ENCODE assay signal across 1 cellular context in genomic region chr20:40687384-40688128, GRCh38.
TF ChIP-seq lines count a peak whose summit lies in the region.

No MANE protein-coding gene starts in this region.

TF ChIP-seq in HepG2, 621 proteins besides CTCF, POLR2A, EP300 and RAD21 (continued from another document and continues in another):
- TF ChIP-seq LRRFIP1 (CRISPR knock-in tag; conservative IDR thresholded peaks at IDR 0.05) (no peak), HOXA5 (CRISPR knock-in tag; IDR thresholded peaks at IDR 0.05) (no peak), HNF1A (IDR thresholded peaks at IDR 0.05; ENCODE audit: low read depth) (no peak), HNF1A (CRISPR knock-in tag; IDR thresholded peaks at IDR 0.05; ENCODE audit: borderline replicate concordance) (no peak), ZFP1 (CRISPR knock-in tag; IDR thresholded peaks at IDR 0.05) (no peak), ZUFSP (CRISPR knock-in tag; IDR thresholded peaks at IDR 0.05; ENCODE audit: borderline replicate concordance) (no peak), RFX1 (IDR thresholded peaks at IDR 0.05) (no peak), ZNF451 (CRISPR knock-in tag; IDR thresholded peaks at IDR 0.05) (no peak; the same call in 1 of the 2 replicates), REST (IDR thresholded peaks at IDR 0.05; ENCODE audit: borderline replicate concordance in 1 of 2, low read depth in 1 of 2, low read length in 2 of 2) (no peak), ZNF547 (CRISPR knock-in tag; IDR thresholded peaks at IDR 0.05) (no peak), HCFC1 (IDR thresholded peaks at IDR 0.05; ENCODE audit: low read depth, low read length) (no peak), RXRB (CRISPR knock-in tag; IDR thresholded peaks at IDR 0.05; ENCODE audit: borderline replicate concordance) (no peak), ZNF234 (CRISPR knock-in tag; conservative IDR thresholded peaks at IDR 0.05) (no peak), GMEB2 (CRISPR knock-in tag; IDR thresholded peaks at IDR 0.05; ENCODE audit: low read depth) (no peak), ZNF713 (CRISPR knock-in tag; IDR thresholded peaks at IDR 0.05) (no peak), ZBTB26 (CRISPR knock-in tag; IDR thresholded peaks at IDR 0.05; ENCODE audit: borderline replicate concordance) (no peak), ATF5 (CRISPR knock-in tag; IDR thresholded peaks at IDR 0.05; ENCODE audit: low read depth) (no peak), ZBTB20 (CRISPR knock-in tag; IDR thresholded peaks at IDR 0.05; ENCODE audit: borderline replicate concordance, low read depth) (no peak), ZNF136 (CRISPR knock-in tag; IDR thresholded peaks at IDR 0.05; ENCODE audit: low read depth) (no peak), BATF2 (CRISPR knock-in tag; IDR thresholded peaks at IDR 0.05) (no peak), ZNF761 (CRISPR knock-in tag; conservative IDR thresholded peaks at IDR 0.05) (no peak), BCL6 (CRISPR knock-in tag; IDR thresholded peaks at IDR 0.05) (no peak), MATR3 (CRISPR knock-in tag; IDR thresholded peaks at IDR 0.05) (no peak), ATF7 (IDR thresholded peaks at IDR 0.05) (no peak), ATF7 (CRISPR knock-in tag; IDR thresholded peaks at IDR 0.05) (no peak), ZNF556 (CRISPR knock-in tag; IDR thresholded peaks at IDR 0.05; ENCODE audit: borderline replicate concordance) (no peak), KDM5B (CRISPR knock-in tag; IDR thresholded peaks at IDR 0.05; ENCODE audit: borderline replicate concordance) (peak; percentile 30; the same call in 1 of the 2 replicates), ZNF275 (CRISPR knock-in tag; IDR thresholded peaks at IDR 0.05; ENCODE audit: borderline replicate concordance) (no peak), THAP11 (CRISPR knock-in tag; IDR thresholded peaks at IDR 0.05) (no peak), ZNF850 (CRISPR knock-in tag; conservative IDR thresholded peaks at IDR 0.05) (no peak), CHCHD3 (CRISPR knock-in tag; IDR thresholded peaks at IDR 0.05) (no peak), ZNF263 (CRISPR knock-in tag; IDR thresholded peaks at IDR 0.05) (no peak), ZNF503 (CRISPR knock-in tag; IDR thresholded peaks at IDR 0.05) (no peak), ZNF552 (CRISPR knock-in tag; IDR thresholded peaks at IDR 0.05; ENCODE audit: borderline replicate concordance) (no peak), ZFP62 (CRISPR knock-in tag; IDR thresholded peaks at IDR 0.05) (no peak), ZNF446 (CRISPR knock-in tag; IDR thresholded peaks at IDR 0.05) (no peak), U2AF1 (optimal IDR thresholded peaks at IDR 0.05; ENCODE audit: low read depth, low read length) (no peak), RBM22 (optimal IDR thresholded peaks at IDR 0.05; ENCODE audit: low read length) (no peak), EEA1 (CRISPR knock-in tag; IDR thresholded peaks at IDR 0.05; ENCODE audit: borderline replicate concordance) (no peak), ZGPAT (CRISPR knock-in tag; IDR thresholded peaks at IDR 0.05) (no peak), ATAD3A (CRISPR knock-in tag; IDR thresholded peaks at IDR 0.05) (no peak), ZNF749 (CRISPR knock-in tag; IDR thresholded peaks at IDR 0.05; ENCODE audit: borderline replicate concordance) (no peak), ZNF460 (CRISPR knock-in tag; IDR thresholded peaks at IDR 0.05; ENCODE audit: borderline replicate concordance) (no peak), ZNF335 (CRISPR knock-in tag; IDR thresholded peaks at IDR 0.05) (no peak)
